In the genomic region with DNA sequence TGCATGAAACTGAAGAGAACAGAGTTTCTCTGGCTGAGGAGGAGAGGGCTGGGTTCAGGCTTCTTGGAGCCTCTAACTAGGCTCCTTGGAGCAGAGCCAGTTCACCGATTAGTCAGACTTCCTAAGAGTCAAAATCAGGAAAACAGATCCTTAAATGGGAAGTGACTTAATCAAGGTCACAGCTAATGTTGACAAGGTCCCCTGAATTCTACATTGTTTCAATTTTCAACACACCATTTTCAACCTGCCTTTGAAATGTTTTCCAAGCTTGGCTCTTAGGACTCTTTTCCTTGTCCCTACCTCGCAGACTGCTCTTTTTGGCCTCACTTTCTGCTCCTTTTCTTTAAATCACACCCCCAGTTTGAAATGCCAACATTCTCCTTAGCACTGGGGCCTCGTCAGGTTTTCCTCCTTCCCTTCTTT, we compare ENCODE assay signal across 8 cellular contexts. TPM values are rescaled to one million over a fixed set of nuclear protein-coding genes. Genes with fewer than 3 reads are reported as not detected.
A peak's percentile ranks its signal among the peaks of the same experiment; 100 is the strongest.
DNase-seq lines count a peak whose midpoint lies in the region; ATAC-seq and TF ChIP-seq lines count a peak whose summit lies in the region.

No MANE protein-coding gene starts in this region.

- TF ChIP-seq POLR2A in Peyer's patch (IDR thresholded peaks at IDR 0.05) = no peak

- H3K9me3 Mint-ChIP-seq in stimulated activated memory B cell treated with anti-CD40 and anti-IgM and Interleukin-4, amounts not matched to agents 10 μg/mL and 1 μg/mL and 100 μg/mL, for 72 hours = peaks cover 6% of the 10 kb centered on the region
- H3K9me3 Mint-ChIP-seq in T-cell = no peaks in the 10 kb centered on the region

- DNase-seq in AG20443 (ENCODE audit: low spot score) (peak; percentile 77), Peyer's patch (peak in 1 of 3 donors; percentile 80), fibroblast of gingiva (ENCODE audit: low read depth) (peak; percentile 50), osteoblast (ENCODE audit: insufficient read length, low spot score, missing footprints) (peak; percentile 77), RPMI8226 (no peak), T-cell (no peak)

- no peaks in the 10 kb centered on the region for H3K36me3 ChIP-seq in Peyer's patch
- no peaks in the 10 kb centered on the region for H3K36me3 ChIP-seq in osteoblast (ENCODE audit: insufficient read depth, low read length)

- no peak for TF ChIP-seq CTCF in Peyer's patch (IDR thresholded peaks at IDR 0.05)
- no peak for TF ChIP-seq CTCF in osteoblast (IDR thresholded peaks at IDR 0.05; ENCODE audit: extremely low read depth, low read depth, low read length)

- H3K4me1 ChIP-seq in Peyer's patch = peaks cover 0 to 19% (median 3%) of the 10 kb centered on the region in 4 donors
- H3K4me1 ChIP-seq in osteoblast (ENCODE audit: insufficient read depth, low read length) = peaks cover 30% of the 10 kb centered on the region

- H2AFZ ChIP-seq in osteoblast (ENCODE audit: low read length) = peak overlapping the region; percentile 67

- no peak overlapping the region for H3K4me3 Mint-ChIP-seq in stimulated activated memory B cell treated with anti-CD40 and anti-IgM and Interleukin-4, amounts not matched to agents 10 μg/mL and 1 μg/mL and 100 μg/mL, for 72 hours
- H3K4me3 Mint-ChIP-seq in T-cell = no peak overlapping the region

- no peaks in the 10 kb centered on the region for H3K27me3 ChIP-seq in Peyer's patch
- H3K27me3 ChIP-seq in osteoblast (ENCODE audit: insufficient read depth, low read length) = no peaks in the 10 kb centered on the region

- CTCF ChIA-PET in T-cell (lab: Charles Lee) = no interaction called here

- H3K4me1 Mint-ChIP-seq in stimulated activated memory B cell treated with anti-CD40 and anti-IgM and Interleukin-4, amounts not matched to agents 10 μg/mL and 1 μg/mL and 100 μg/mL, for 72 hours = peaks cover 23% of the 10 kb centered on the region
- peaks cover 24 to 25% (median 24%) of the 10 kb centered on the region in 3 donors for H3K4me1 Mint-ChIP-seq in T-cell

- ATAC-seq in GM19455 (IDR thresholded peaks at IDR 0.05; ENCODE audit: unreplicated experiment) (no peak), T-cell (replicated peaks in 1 of 4) (no peak)
- no peak for ATAC-seq in stimulated activated memory B cell treated with anti-CD40 and anti-IgM and Interleukin-4, amounts not matched to agents 10 μg/mL and 1 μg/mL and 100 μg/mL, for 72 hours

- H3K4me3 ChIP-seq in Peyer's patch (no peak overlapping the region), osteoblast (ENCODE audit: insufficient read depth, low read length) (no peak overlapping the region)

- peak overlapping the region; percentile 40 for H3K4me2 ChIP-seq in osteoblast (ENCODE audit: insufficient read depth, low read length)

- H3K9me3 ChIP-seq in Peyer's patch = no peaks in the 10 kb centered on the region
- no peaks in the 10 kb centered on the region for H3K9me3 ChIP-seq in osteoblast (ENCODE audit: low read depth, low read length)

- no peaks in the 10 kb centered on the region for H3K36me3 Mint-ChIP-seq in stimulated activated memory B cell treated with anti-CD40 and anti-IgM and Interleukin-4, amounts not matched to agents 10 μg/mL and 1 μg/mL and 100 μg/mL, for 72 hours
- H3K36me3 Mint-ChIP-seq in T-cell = no peaks in the 10 kb centered on the region

- no peak overlapping the region for H3K27ac Mint-ChIP-seq in stimulated activated memory B cell treated with anti-CD40 and anti-IgM and Interleukin-4, amounts not matched to agents 10 μg/mL and 1 μg/mL and 100 μg/mL, for 72 hours
- H3K27ac Mint-ChIP-seq in T-cell = no peak overlapping the region

- no peaks in the 10 kb centered on the region for H3K79me2 ChIP-seq in osteoblast (ENCODE audit: insufficient read depth, low read length)

- H3K27ac ChIP-seq in Peyer's patch (peak overlapping the region; percentile 3 to 77 (median 66)), osteoblast (ENCODE audit: low read depth, low read length) (peak overlapping the region; percentile 71)

- H4K20me1 ChIP-seq in osteoblast (ENCODE audit: insufficient read depth, low read length) = no peaks in the 10 kb centered on the region

- POLR2A ChIA-PET in T-cell (lab: Charles Lee) = no interaction called here

- peaks cover 13% of the 10 kb centered on the region for H3K27me3 Mint-ChIP-seq in stimulated activated memory B cell treated with anti-CD40 and anti-IgM and Interleukin-4, amounts not matched to agents 10 μg/mL and 1 μg/mL and 100 μg/mL, for 72 hours
- H3K27me3 Mint-ChIP-seq in T-cell = peaks cover 0 to 3% of the 10 kb centered on the region in 2 donors

RNA-seq across cellular contexts. Expression of a gene that starts 16.3 kb away (rescaled TPM):
- total RNA-seq in Peyer's patch = 1 to 10 TPM in 1 of 4 donors, not detected in 3; 9.1 TPM
- total RNA-seq in osteoblast = 0.72 TPM in 1 of 2 replicates, not detected in the other
- not detected for total RNA-seq in T-cell

RNA-seq across cellular contexts. Expression of a gene that starts 28.2 kb away (rescaled TPM):
- total RNA-seq in Peyer's patch (10 to 100 TPM in 1 of 4 donors, 1 to 10 TPM in 3; 4.6 to 18.2 (median 6.6) TPM), osteoblast (31.5 and 39.8 TPM in 2 replicates), T-cell (1 to 10 TPM in 1 of 5 donors, under 1 TPM in 4; 0.22 to 3.8 (median 0.26) TPM)

RNA-seq across cellular contexts. Expression of a gene that starts 36.4 kb away (rescaled TPM):
- total RNA-seq in Peyer's patch (10 to 100 TPM; 29.9 to 72.6 (median 47.4) TPM), osteoblast (80.3 and 96.1 TPM in 2 replicates), T-cell (10 to 100 TPM; 54.6 to 66.0 (median 58.6) TPM)

Comparison
In these comparisons a context has a peak if more than half of its experiments do, and no peak if none do; other contexts are left out.
1. DNase-seq: peak in AG20443 (single experiment), fibroblast of gingiva (single experiment) and osteoblast (single experiment); none in RPMI8226 (single experiment) and T-cell (0 of 34).